39 cellular contexts compared by ENCODE assay signal in genomic region chr3:39733804-39734203, GRCh38.
"Had no signal": no experiment of that assay in that cellular context is flagged by ENCODE, and none has a peak within 500 bp of the region (broad histone marks: within the 10 kb centered on the region; RNA-seq: fewer than 3 reads in every experiment).

No MANE protein-coding gene starts in this region.

- H3K36me3 Mint-ChIP-seq: activated naive CD4-positive, alpha-beta T cell treated with anti-CD3 and anti-CD28 coated beads, Interleukin-2, amount 10 ng/mL, durations not matched to agents 7 days and 5 days; activated naive CD4-positive, alpha-beta T cell treated with anti-CD3 and anti-CD28 coated beads, Interleukin-2, amount 50 U/mL, for 24 hours; activated naive CD4-positive, alpha-beta T cell treated with anti-CD3 and anti-CD28 coated beads, Interleukin-2, amount 50 U/mL, for 72 hours; activated naive CD8-positive, alpha-beta T cell; activated naive CD8-positive, alpha-beta T cell treated with anti-CD3 and anti-CD28 coated beads for 36 hours; activated naive CD8-positive, alpha-beta T cell treated with anti-CD3 and anti-CD28 coated beads, Interleukin-2, amount 10 ng/mL, durations not matched to agents 7 days and 5 days; brain had no signal

- H3K4me1 ChIP-seq: adrenal gland, ascending aorta, body of pancreas, breast epithelium had no signal

- H3K4me3 ChIP-seq: adrenal gland, ascending aorta, body of pancreas, breast epithelium, cardiac muscle cell had no signal

- H3K27ac Mint-ChIP-seq: activated naive CD4-positive, alpha-beta T cell treated with anti-CD3 and anti-CD28 coated beads for 36 hours; activated naive CD4-positive, alpha-beta T cell treated with anti-CD3 and anti-CD28 coated beads, Interleukin-2, amount 10 ng/mL, durations not matched to agents 7 days and 5 days; activated naive CD4-positive, alpha-beta T cell treated with anti-CD3 and anti-CD28 coated beads, Interleukin-2, amount 50 U/mL, for 24 hours; activated naive CD4-positive, alpha-beta T cell treated with anti-CD3 and anti-CD28 coated beads, Interleukin-2, amount 50 U/mL, for 72 hours; activated naive CD8-positive, alpha-beta T cell; activated naive CD8-positive, alpha-beta T cell treated with anti-CD3 and anti-CD28 coated beads for 36 hours; activated naive CD8-positive, alpha-beta T cell treated with anti-CD3 and anti-CD28 coated beads, Interleukin-2, amount 10 ng/mL, durations not matched to agents 7 days and 5 days; activated naive CD8-positive, alpha-beta T cell treated with anti-CD3 and anti-CD28 coated beads, Interleukin-2, amount 50 U/mL, for 24 hours; activated T-cell treated with anti-CD3 and anti-CD28 coated beads, Interleukin-2, amount 50 U/mL, for 24 hours; activated T-cell treated with anti-CD3 and anti-CD28 coated beads, Interleukin-2, amount 50 U/mL, for 72 hours; activated T-helper 17 cell treated with anti-CD3 and anti-CD28 coated beads, Interleukin-2, amount 50 U/mL, for 72 hours; activated T-helper 2 cell treated with anti-CD3 and anti-CD28 coated beads, Interferon-gamma antibody, Interleukin-2, Interleukin-4, amounts not matched to agents 10 μg/mL and 5 μg/mL and 100 μg/mL, durations not matched to agents 14 hours and 24 hours and 36 hours; brain had no signal

- H3K4me1 Mint-ChIP-seq: activated naive CD4-positive, alpha-beta T cell treated with anti-CD3 and anti-CD28 coated beads, Interleukin-2, amount 10 ng/mL, durations not matched to agents 7 days and 5 days; activated naive CD4-positive, alpha-beta T cell treated with anti-CD3 and anti-CD28 coated beads, Interleukin-2, amount 50 U/mL, for 24 hours; activated naive CD8-positive, alpha-beta T cell treated with anti-CD3 and anti-CD28 coated beads for 36 hours; activated naive CD8-positive, alpha-beta T cell treated with anti-CD3 and anti-CD28 coated beads, Interleukin-2, amount 10 ng/mL, durations not matched to agents 7 days and 5 days; activated naive CD8-positive, alpha-beta T cell treated with anti-CD3 and anti-CD28 coated beads, Interleukin-2, amount 50 U/mL, for 24 hours; activated T-helper 17 cell treated with anti-CD3 and anti-CD28 coated beads, Interleukin-2, amount 50 U/mL, for 72 hours; brain; central memory CD8-positive, alpha-beta T cell had no signal

- H3K27me3 Mint-ChIP-seq: activated naive CD4-positive, alpha-beta T cell treated with anti-CD3 and anti-CD28 coated beads, Interleukin-2, amount 10 ng/mL, durations not matched to agents 7 days and 5 days; activated naive CD8-positive, alpha-beta T cell treated with anti-CD3 and anti-CD28 coated beads, Interleukin-2, amount 10 ng/mL, durations not matched to agents 7 days and 5 days; central memory CD8-positive, alpha-beta T cell had no signal

- H3K36me3 ChIP-seq: adrenal gland, ascending aorta, brain microvascular endothelial cell, breast epithelium, cardiac muscle cell had no signal

- DNase-seq: activated effector memory CD4-positive, alpha-beta T cell treated with anti-CD3 and anti-CD28 coated beads, Interleukin-2, amount 50 U/mL, for 16 hours; activated effector memory CD4-positive, alpha-beta T cell treated with Interleukin-2 at 50 U/mL for 16 hours; activated gamma-delta T cell; activated gamma-delta T cell treated with Interleukin-2 at 50 U/mL for 16 hours; activated naive CD4-positive, alpha-beta T cell; activated naive CD4-positive, alpha-beta T cell treated with anti-CD3 and anti-CD28 coated beads for 36 hours; activated naive CD4-positive, alpha-beta T cell treated with anti-CD3 and anti-CD28 coated beads, Interleukin-2, amount 10 ng/mL, durations not matched to agents 7 days and 5 days; activated naive CD4-positive, alpha-beta T cell treated with anti-CD3 and anti-CD28 coated beads, Interleukin-2, amount 50 U/mL, for 16 hours; activated naive CD4-positive, alpha-beta T cell treated with Interleukin-2 at 50 U/mL for 16 hours; activated naive CD8-positive, alpha-beta T cell treated with anti-CD3 and anti-CD28 coated beads for 36 hours; activated naive CD8-positive, alpha-beta T cell treated with anti-CD3 and anti-CD28 coated beads, Interleukin-2, amount 10 ng/mL, durations not matched to agents 7 days and 5 days; activated naive CD8-positive, alpha-beta T cell treated with anti-CD3 and anti-CD28 coated beads, Interleukin-2, amount 50 U/mL, for 24 hours; activated T-cell treated with anti-CD3 and anti-CD28 coated beads, Interleukin-2, amount 50 U/mL, for 1 hour; activated T-cell treated with anti-CD3 and anti-CD28 coated beads, Interleukin-2, amount 50 U/mL, for 24 hours; activated T-cell treated with anti-CD3 and anti-CD28 coated beads, Interleukin-2, amount 50 U/mL, for 4 hours; activated T-cell treated with anti-CD3 and anti-CD28 coated beads, Interleukin-2, amount 50 U/mL, for 48 hours; activated T-cell treated with anti-CD3 and anti-CD28 coated beads, Interleukin-2, amount 50 U/mL, for 72 hours; adrenal gland; amniotic stem cell; amygdala; anterior cingulate cortex; aorta; body of pancreas; brain microvascular endothelial cell; caudate nucleus; central memory CD4-positive, alpha-beta T cell; cerebellar nuclear complex had no signal

- H3K9me3 ChIP-seq: adrenal gland, ascending aorta, body of pancreas had no signal

- FAIRE-seq: astrocyte, bronchial epithelial cell had no signal

- H3K27me3 ChIP-seq: adrenal gland, ascending aorta, body of pancreas, brain microvascular endothelial cell, breast epithelium, cardiac muscle cell had no signal

- H3K4me3 Mint-ChIP-seq: activated naive CD4-positive, alpha-beta T cell treated with anti-CD3 and anti-CD28 coated beads for 36 hours; activated naive CD4-positive, alpha-beta T cell treated with anti-CD3 and anti-CD28 coated beads, Interleukin-2, amount 10 ng/mL, durations not matched to agents 7 days and 5 days; activated naive CD4-positive, alpha-beta T cell treated with anti-CD3 and anti-CD28 coated beads, Interleukin-2, amount 50 U/mL, for 24 hours; activated naive CD8-positive, alpha-beta T cell; activated naive CD8-positive, alpha-beta T cell treated with anti-CD3 and anti-CD28 coated beads for 36 hours; activated naive CD8-positive, alpha-beta T cell treated with anti-CD3 and anti-CD28 coated beads, Interleukin-2, amount 10 ng/mL, durations not matched to agents 7 days and 5 days; activated naive CD8-positive, alpha-beta T cell treated with anti-CD3 and anti-CD28 coated beads, Interleukin-2, amount 50 U/mL, for 24 hours; activated T-cell treated with anti-CD3 and anti-CD28 coated beads, Interleukin-2, amount 50 U/mL, for 24 hours; activated T-cell treated with anti-CD3 and anti-CD28 coated beads, Interleukin-2, amount 50 U/mL, for 4 hours; activated T-cell treated with anti-CD3 and anti-CD28 coated beads, Interleukin-2, amount 50 U/mL, for 72 hours; activated T-helper 17 cell treated with anti-CD3 and anti-CD28 coated beads, Interleukin-2, amount 50 U/mL, for 72 hours; brain; central memory CD8-positive, alpha-beta T cell had no signal

- ATAC-seq: activated naive CD4-positive, alpha-beta T cell treated with anti-CD3 and anti-CD28 coated beads, Interleukin-2, amount 50 U/mL, for 72 hours; activated naive CD8-positive, alpha-beta T cell treated with anti-CD3 and anti-CD28 coated beads, Interleukin-2, amount 50 U/mL, for 24 hours; activated T-cell treated with anti-CD3 and anti-CD28 coated beads, Interleukin-2, amount 50 U/mL, for 4 hours; activated T-cell treated with anti-CD3 and anti-CD28 coated beads, Interleukin-2, amount 50 U/mL, for 72 hours; activated T-helper 17 cell treated with anti-CD3 and anti-CD28 coated beads, Interleukin-2, amount 50 U/mL, for 72 hours; body of pancreas had no signal

- H3K27ac ChIP-seq: adrenal gland, ascending aorta, body of pancreas, brain microvascular endothelial cell, breast epithelium, cardiac muscle cell had no signal

- H3K9me3 Mint-ChIP-seq: activated naive CD4-positive, alpha-beta T cell treated with anti-CD3 and anti-CD28 coated beads for 36 hours; activated naive CD4-positive, alpha-beta T cell treated with anti-CD3 and anti-CD28 coated beads, Interleukin-2, amount 50 U/mL, for 24 hours; activated naive CD4-positive, alpha-beta T cell treated with anti-CD3 and anti-CD28 coated beads, Interleukin-2, amount 50 U/mL, for 72 hours; activated naive CD8-positive, alpha-beta T cell treated with anti-CD3 and anti-CD28 coated beads for 36 hours; activated naive CD8-positive, alpha-beta T cell treated with anti-CD3 and anti-CD28 coated beads, Interleukin-2, amount 10 ng/mL, durations not matched to agents 7 days and 5 days; activated naive CD8-positive, alpha-beta T cell treated with anti-CD3 and anti-CD28 coated beads, Interleukin-2, amount 50 U/mL, for 24 hours; activated T-cell treated with anti-CD3 and anti-CD28 coated beads, Interleukin-2, amount 50 U/mL, for 4 hours; activated T-helper 2 cell treated with anti-CD3 and anti-CD28 coated beads, Interferon-gamma antibody, Interleukin-2, Interleukin-4, amounts not matched to agents 10 μg/mL and 5 μg/mL and 100 μg/mL, durations not matched to agents 14 hours and 24 hours and 36 hours; central memory CD8-positive, alpha-beta T cell had no signal
